In genomic region chr12:113333877-113334785, GRCh38 we compare ENCODE assay signal across 8 cellular contexts. TPM values are rescaled to one million over a fixed set of nuclear protein-coding genes. Genes with fewer than 3 reads are reported as not detected.
DNase-seq lines count a peak whose midpoint lies in the region; ATAC-seq and TF ChIP-seq lines count a peak whose summit lies in the region.

No MANE protein-coding gene starts in this region.

- no peaks in the 10 kb centered on the region for H3K9me3 ChIP-seq in IMR-90 (ENCODE audit: control insufficient read depth, insufficient read depth, low read length)
- H3K9me3 ChIP-seq in iPS DF 6.9 (ENCODE audit: control insufficient read depth, insufficient read depth, low read length), result no peaks in the 10 kb centered on the region

- H3K18ac ChIP-seq in IMR-90 (ENCODE audit: low read depth, low read length), result no peak overlapping the region

- peak overlapping the region; percentile 78 for H3K4me3 ChIP-seq in IMR-90 (ENCODE audit: insufficient read depth, low read depth, low read length)
- peak overlapping the region; percentile 57; the same call in 1 of the 2 replicates for H3K4me3 ChIP-seq in iPS DF 6.9 (ENCODE audit: low read length)
- H3K4me3 ChIP-seq in skin epidermis, result peak overlapping the region; percentile 48 to 94 (median 76)

- TF ChIP-seq POLR2A in IMR-90 (IDR thresholded peaks at IDR 0.05; ENCODE audit: low read depth, low read length), result no peak

- intact Hi-C loops in IMR-90 (cut with micrococcal nuclease), result no loop called here

- 0 out of 2 replicates have a peak overlapping the region, but pooled peaks have one; percentile 8 for H2BK120ac ChIP-seq in IMR-90 (ENCODE audit: low read depth, low read length)

- H3K9me1 ChIP-seq in IMR-90 (ENCODE audit: insufficient read depth, low read length), result 0 out of 2 replicates have a peak, but pooled peaks cover 3% of the 10 kb centered on the region

- peak; percentile 40 for DNase-seq in activated T-cell treated with anti-CD3 and anti-CD28 coated beads, Interleukin-2, amount 50 U/mL, for 1 hour
- DNase-seq in activated T-cell treated with anti-CD3 and anti-CD28 coated beads for 4 hours, result no peak
- DNase-seq in IMR-90, result no peak
- peak; percentile 38 for DNase-seq in activated naive CD8-positive, alpha-beta T cell treated with anti-CD3 and anti-CD28 coated beads, Interleukin-2, amount 10 ng/mL, durations not matched to agents 7 days and 5 days
- DNase-seq in iPS DF 6.9 (ENCODE audit: low read depth, low spot score), result no peak
- no peak for DNase-seq in GM13976 (ENCODE audit: low spot score)
- no peak for DNase-seq in caudate nucleus (lab: John Stamatoyannopoulos, UW)

- peak overlapping the region; percentile 13; the same call in 1 of the 2 replicates for H4K91ac ChIP-seq in IMR-90 (ENCODE audit: insufficient read depth, low read depth, low read length)

- no TSS peak for BruUV-seq in IMR-90 (replicated peaks; lab: Mats Ljungman, UMichigan)

- no peak overlapping the region for H3K56ac ChIP-seq in IMR-90 (ENCODE audit: extremely low read depth, insufficient read depth, low read length)

- H2BK5ac ChIP-seq in IMR-90 (ENCODE audit: low read depth, low read length, poor library complexity, severe bottlenecking), result no peak overlapping the region

- peak overlapping the region; percentile 21 for H4K5ac ChIP-seq in IMR-90 (ENCODE audit: low read depth, low read length)

- peak overlapping the region; percentile 85 for H3K4me2 ChIP-seq in IMR-90 (ENCODE audit: low read depth, low read length)

- H3K9ac ChIP-seq in IMR-90 (ENCODE audit: low read depth, low read length), result peak overlapping the region; percentile 77

- H3K4me3 Mint-ChIP-seq in activated naive CD8-positive, alpha-beta T cell treated with anti-CD3 and anti-CD28 coated beads, Interleukin-2, amount 10 ng/mL, durations not matched to agents 7 days and 5 days, result peak overlapping the region; percentile 93

- H3K79me1 ChIP-seq in IMR-90 (ENCODE audit: low read depth in 1 of 2, low read length in 2 of 2), result peaks cover 7 to 16% of the 10 kb centered on the region in 2 experiments

- H3K4ac ChIP-seq in IMR-90 (ENCODE audit: low read depth, low read length), result peak overlapping the region; percentile 50; the same call in 1 of the 2 replicates

- H3K27ac ChIP-seq in IMR-90 (ENCODE audit: insufficient read depth, low read length), result peak overlapping the region; percentile 46; the same call in 1 of the 2 replicates
- no peak overlapping the region for H3K27ac ChIP-seq in iPS DF 6.9 (ENCODE audit: low read length)
- peak overlapping the region in 20 of 21 experiments; percentile 66 to 92 (median 86) for H3K27ac ChIP-seq in skin epidermis
- no peak overlapping the region for H3K27ac ChIP-seq in caudate nucleus (ENCODE audit: low read depth, low read length)

- peaks cover 10% of the 10 kb centered on the region; the same call in 1 of the 2 replicates for H3K36me3 ChIP-seq in IMR-90 (ENCODE audit: control insufficient read depth, insufficient read depth, low read length)
- H3K36me3 ChIP-seq in iPS DF 6.9 (ENCODE audit: control insufficient read depth, insufficient read depth, low read length), result no peaks in the 10 kb centered on the region

- peaks cover 19% of the 10 kb centered on the region for H3K4me1 Mint-ChIP-seq in activated naive CD8-positive, alpha-beta T cell treated with anti-CD3 and anti-CD28 coated beads, Interleukin-2, amount 10 ng/mL, durations not matched to agents 7 days and 5 days

- no peaks in the 10 kb centered on the region for H4K20me1 ChIP-seq in IMR-90 (ENCODE audit: insufficient read depth, low read length)

- H3K23ac ChIP-seq in IMR-90 (ENCODE audit: low read depth, low read length), result 0 out of 2 replicates have a peak overlapping the region, but pooled peaks have one; percentile 36

- H4K8ac ChIP-seq in IMR-90 (ENCODE audit: low read depth in 2 of 2, low read length in 2 of 2), result peak overlapping the region; percentile 28 to 95; a peak in 3 of 4 replicates

- TF ChIP-seq CTCF in IMR-90 (conservative IDR thresholded peaks at IDR 0.05; ENCODE audit: low read depth, low read length) (no peak), GM13976 (IDR thresholded peaks at IDR 0.05; ENCODE audit: borderline replicate concordance, control extremely low read depth, extremely low read depth, insufficient read depth, missing control alignments) (no peak)

- no peaks in the 10 kb centered on the region for H3K9me3 Mint-ChIP-seq in activated naive CD8-positive, alpha-beta T cell treated with anti-CD3 and anti-CD28 coated beads, Interleukin-2, amount 10 ng/mL, durations not matched to agents 7 days and 5 days

- H2AK9ac ChIP-seq in IMR-90 (replicated peaks; ENCODE audit: low read depth, low read length, poor library complexity), result peak overlapping the region; percentile 67

- H3K36me3 Mint-ChIP-seq in activated naive CD8-positive, alpha-beta T cell treated with anti-CD3 and anti-CD28 coated beads, Interleukin-2, amount 10 ng/mL, durations not matched to agents 7 days and 5 days, result peaks cover 17% of the 10 kb centered on the region

- H3K4me1 ChIP-seq in IMR-90 (ENCODE audit: control insufficient read depth, insufficient read depth, low read length), result peaks cover 1% of the 10 kb centered on the region; the same call in 1 of the 2 replicates
- H3K4me1 ChIP-seq in iPS DF 6.9 (ENCODE audit: control insufficient read depth, insufficient read depth, low read length), result peaks cover 2% of the 10 kb centered on the region; the same call in 1 of the 2 replicates

- CTCF ChIA-PET in IMR-90 (lab: Yijun Ruan, JAX), result interaction anchor here (1.2 kb wide), 1 partner anchor 91 kb away, joined by 3 read pairs; no protein-coding TSS in a partner anchor

- peak overlapping the region; percentile 68 for H3K27ac Mint-ChIP-seq in activated naive CD8-positive, alpha-beta T cell treated with anti-CD3 and anti-CD28 coated beads, Interleukin-2, amount 10 ng/mL, durations not matched to agents 7 days and 5 days

- no peak overlapping the region for H2BK20ac ChIP-seq in IMR-90 (ENCODE audit: low read depth, low read length)

- POLR2A ChIA-PET in IMR-90 (lab: Charles Lee; ENCODE audit: unreplicated experiment), result no interaction called here
- POLR2A ChIA-PET in activated naive CD8-positive, alpha-beta T cell treated with anti-CD3 and anti-CD28 coated beads, Interleukin-2, amount 10 ng/mL, durations not matched to agents 7 days and 5 days (lab: Charles Lee), result interaction anchor here (0.6 to 1.7 kb wide), 6 partner anchors 10 to 150 kb away, joined by 3 to 9 read pairs (median 4); partner anchors contain the start of genes PLBD2 and SDSL

- H3K27me3 ChIP-seq in IMR-90 (ENCODE audit: control insufficient read depth, insufficient read depth, low read length), result no peaks in the 10 kb centered on the region
- no peaks in the 10 kb centered on the region; the same call in 1 of the 2 replicates for H3K27me3 ChIP-seq in iPS DF 6.9 (ENCODE audit: control insufficient read depth, insufficient read depth, low read length)

- no peak for TF ChIP-seq RAD21 in IMR-90 (IDR thresholded peaks at IDR 0.05; ENCODE audit: low read length)

- peak overlapping the region; percentile 1; the same call in 1 of the 3 replicates for H2BK15ac ChIP-seq in IMR-90 (ENCODE audit: low read depth, low read length)

- peak overlapping the region; percentile 96 for H2AFZ ChIP-seq in IMR-90 (replicated peaks; ENCODE audit: low read length, poor library complexity)

- dilution Hi-C loops in IMR-90 (cut with HindIII; ENCODE audit: low sequenced_read_pairs, unreplicated experiment), result no loop called here

- in situ Hi-C loops in IMR-90 (cut with MboI; ENCODE audit: low sequenced_read_pairs), result no loop called here
- in situ Hi-C loops in GM13976 (cut with MboI; ENCODE audit: low sequenced_read_pairs, unreplicated experiment), result no loop called here

- 52% methylated on average over 18 of the region's 27 CpGs; no CpG with 5 or more reads in 1 of the 2 experiments for WGBS in IMR-90 (ENCODE audit: extremely low coverage in 2 of 2, insufficient read length in 1 of 2), 2 experiments
- no CpG with 5 or more reads among the region's 27 CpGs for WGBS in iPS DF 6.9 (ENCODE audit: insufficient coverage, insufficient read length)

- ATAC-seq in IMR-90 (ENCODE audit: low read depth), result no peak
- ATAC-seq in activated naive CD8-positive, alpha-beta T cell treated with anti-CD3 and anti-CD28 coated beads, Interleukin-2, amount 10 ng/mL, durations not matched to agents 7 days and 5 days (ENCODE audit: low read depth), result peak; percentile 23

- peaks cover 4% of the 10 kb centered on the region for H3K27me3 Mint-ChIP-seq in activated naive CD8-positive, alpha-beta T cell treated with anti-CD3 and anti-CD28 coated beads, Interleukin-2, amount 10 ng/mL, durations not matched to agents 7 days and 5 days

- peak overlapping the region; percentile 27; the same call in 1 of the 2 replicates for H2AK5ac ChIP-seq in IMR-90 (ENCODE audit: low read depth, low read length)

- peak overlapping the region; percentile 50 for H3K14ac ChIP-seq in IMR-90 (replicated peaks; ENCODE audit: low read depth, low read length)

TF ChIP-seq in IMR-90, 13 proteins besides CTCF, POLR2A, EP300 and RAD21 (continues in another document):
- TF ChIP-seq MAFK (IDR thresholded peaks at IDR 0.05; ENCODE audit: low read depth, low read length) (no peak), FOS (IDR thresholded peaks at IDR 0.05; ENCODE audit: low read depth, low read length) (no peak), USF2 (IDR thresholded peaks at IDR 0.05; ENCODE audit: low read depth, low read length) (no peak), RCOR1 (IDR thresholded peaks at IDR 0.05; ENCODE audit: insufficient replicate concordance, low read length) (no peak), NFE2L2 (IDR thresholded peaks at IDR 0.05; ENCODE audit: low read depth, low read length) (no peak), CHD1 (IDR thresholded peaks at IDR 0.05; ENCODE audit: low read depth, low read length) (no peak)

RNA-seq across cellular contexts. Expression of gene SLC8B1, which starts 0.8 kb away (rescaled TPM):
- 4.1 and 5.0 TPM in 2 replicates for total RNA-seq in IMR-90 (2012; rRNA removed)
- polyA plus RNA-seq in IMR-90 (2012; rRNA removed), result 9.7 and 10.2 TPM in 2 replicates
- 12.0 and 13.9 TPM in 2 replicates for polyA plus RNA-seq in IMR-90 (2012; cell fraction: cytosol; rRNA removed)
- polyA plus RNA-seq in IMR-90 (2012; cell fraction: nucleus; rRNA removed; ENCODE audit: low replicate concordance), result 31.3 and 40.1 TPM in 2 replicates
- 10 to 100 TPM; 42.1 to 42.4 TPM for total RNA-seq in activated naive CD8-positive, alpha-beta T cell treated with anti-CD3 and anti-CD28 coated beads, Interleukin-2, amount 10 ng/mL, durations not matched to agents 7 days and 5 days

RNA-seq across cellular contexts. Expression of gene PLBD2, which starts 24.3 kb away (rescaled TPM):
- total RNA-seq in IMR-90 (2012; rRNA removed), result 7.3 and 8.1 TPM in 2 replicates
- polyA plus RNA-seq in IMR-90 (2012; rRNA removed), result 37.1 and 44.5 TPM in 2 replicates
- polyA plus RNA-seq in IMR-90 (2012; cell fraction: cytosol; rRNA removed), result 29.3 and 37.5 TPM in 2 replicates
- polyA plus RNA-seq in IMR-90 (2012; cell fraction: nucleus; rRNA removed; ENCODE audit: low replicate concordance), result 12.4 and 18.7 TPM in 2 replicates
- total RNA-seq in activated naive CD8-positive, alpha-beta T cell treated with anti-CD3 and anti-CD28 coated beads, Interleukin-2, amount 10 ng/mL, durations not matched to agents 7 days and 5 days, result 10 to 100 TPM; 12.8 to 13.6 TPM

Comparison
In these comparisons a context has a peak if more than half of its experiments do, and no peak if none do; other contexts are left out.
1. DNase-seq: peak in activated T-cell treated with anti-CD3 and anti-CD28 coated beads, Interleukin-2, amount 50 U/mL, for 1 hour (single experiment) and activated naive CD8-positive, alpha-beta T cell treated with anti-CD3 and anti-CD28 coated beads, Interleukin-2, amount 10 ng/mL, durations not matched to agents 7 days and 5 days (single experiment); none in activated T-cell treated with anti-CD3 and anti-CD28 coated beads for 4 hours (single experiment), IMR-90 (single experiment), iPS DF 6.9 (single experiment), GM13976 (single experiment) and caudate nucleus (0 of 61).
2. H3K27ac ChIP-seq: peak in IMR-90 (single experiment) and skin epidermis (20 of 21); none in iPS DF 6.9 (single experiment) and caudate nucleus (single experiment).
3. Peak in every context shown above with its lines, with median percentiles within 50 percentile points of each other: H3K4me3 ChIP-seq.